In the genomic region with DNA sequence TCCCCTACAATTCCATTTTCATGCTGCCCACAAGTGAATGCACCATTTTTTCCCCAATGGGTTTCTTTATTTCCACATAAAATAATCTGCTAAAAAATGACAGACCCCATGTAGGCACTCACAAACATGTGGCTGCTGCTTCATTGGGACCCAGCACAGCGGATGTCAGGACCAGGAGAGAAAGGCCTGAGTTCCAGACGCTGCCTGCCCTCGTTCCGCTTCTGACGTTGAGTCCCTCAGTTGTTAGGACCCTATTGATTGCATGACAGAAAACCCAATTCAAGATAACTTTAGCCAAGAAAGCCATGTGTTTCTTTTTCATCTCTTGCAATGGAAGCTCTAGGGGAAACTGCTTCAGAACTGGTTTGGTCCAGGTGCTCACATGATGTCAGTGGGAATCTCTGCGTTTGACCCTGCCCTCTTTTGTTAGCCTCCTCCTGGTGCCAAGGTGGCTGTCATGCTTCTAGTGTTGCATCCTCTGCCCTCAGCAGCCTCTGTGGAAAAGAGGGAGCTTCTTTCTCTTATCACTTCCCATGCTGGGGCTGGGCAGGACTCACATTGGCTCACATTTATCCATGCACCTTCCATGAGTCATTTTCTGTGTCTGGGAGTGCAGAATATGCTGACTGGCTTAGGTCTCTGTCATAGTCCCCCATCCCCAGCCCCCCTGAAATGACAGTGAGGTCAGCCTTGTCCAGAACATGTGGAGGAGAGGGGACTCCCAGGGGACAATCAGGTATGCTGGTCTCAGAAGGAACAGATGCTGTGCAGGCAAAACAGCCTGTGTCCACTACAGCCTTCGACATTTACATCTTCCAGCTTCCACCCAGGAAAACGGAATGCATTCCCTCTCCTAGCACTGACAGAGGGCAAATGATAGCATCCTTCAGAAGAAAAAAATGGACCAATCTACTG, we compare ENCODE assay signal across 22 cellular contexts. TPM values are rescaled to one million over a fixed set of nuclear protein-coding genes. Genes with fewer than 3 reads are reported as not detected.
DNase-seq lines count a peak whose midpoint lies in the region; ATAC-seq and TF ChIP-seq lines count a peak whose summit lies in the region.
"Had no signal": no experiment of that assay in that cellular context is flagged by ENCODE, and none has a peak within 500 bp of the region (broad histone marks: within the 10 kb centered on the region; RNA-seq: fewer than 3 reads in every experiment).

No MANE protein-coding gene starts in this region.

- H3K4me1 ChIP-seq in endodermal cell (ENCODE audit: control insufficient read depth, insufficient read depth, low read length): no peaks in the 10 kb centered on the region
- H3K4me1 ChIP-seq in hepatocyte (ENCODE audit: insufficient read depth): peaks cover 9% of the 10 kb centered on the region
- H3K4me1 ChIP-seq in sigmoid colon: no peaks in the 10 kb centered on the region

- ATAC-seq in HG02884 (IDR thresholded peaks at IDR 0.05; ENCODE audit: unreplicated experiment): no peak
- ATAC-seq in stimulated activated naive CD8-positive, alpha-beta T cell treated with anti-CD3 and anti-CD28 coated beads, Interleukin-15, amount 100 ng/mL, for 72 hours: no peak

- H3K4me3 Mint-ChIP-seq in endodermal cell: no peak overlapping the region
- H3K4me3 Mint-ChIP-seq in stimulated activated naive CD8-positive, alpha-beta T cell treated with anti-CD3 and anti-CD28 coated beads, Interleukin-15, amount 100 ng/mL, for 72 hours: no peak overlapping the region
- H3K4me3 Mint-ChIP-seq: CD4-positive, alpha-beta memory T cell had no signal

- peak; percentile 44 for DNase-seq in activated effector memory CD4-positive, alpha-beta T cell treated with anti-CD3 and anti-CD28 coated beads, Interleukin-2, amount 50 U/mL, for 16 hours
- no peak for DNase-seq in activated effector memory CD4-positive, alpha-beta T cell treated with Interleukin-2 at 50 U/mL for 16 hours
- DNase-seq in endodermal cell (peak; percentile 29), hepatocyte (ENCODE audit: low spot score) (no peak), sigmoid colon (peak; percentile 38)
- DNase-seq in stimulated activated naive CD8-positive, alpha-beta T cell treated with anti-CD3 and anti-CD28 coated beads, Interleukin-15, amount 100 ng/mL, for 72 hours: no peak
- no peak for DNase-seq in activated CD4-positive, alpha-beta T cell treated with anti-CD3 and anti-CD28 coated beads, Interleukin-2, amount 50 U/mL, for 4 hours
- DNase-seq: CD4-positive, alpha-beta memory T cell; GOT3; HCEC 1CT; IMR-90; MV-4-11; NCI-H1105 treated with DMSO at 0.1 percent for 48 hours; NCI-H2029 treated with DMSO at 0.1 percent for 48 hours; NCI-H345; NCI-H524; NCI-H774; NK-92 treated with Interleukin-12 subunit alpha and Interleukin-12 subunit beta, amount 100 ng/mL, for 24 hours had no signal

- H3K9ac ChIP-seq in endodermal cell (ENCODE audit: extremely low read depth, low read length, poor library complexity, severe bottlenecking): no peak overlapping the region
- H3K9ac ChIP-seq: BLaER1 treated with 17β-estradiol and CSF1 and Interleukin-3, amounts not matched to agents 10 nM and 100 nM had no signal

- TF ChIP-seq EP300 in sigmoid colon (IDR thresholded peaks at IDR 0.05): no peak

- H3K27ac Mint-ChIP-seq in endodermal cell: no peak overlapping the region
- H3K27ac Mint-ChIP-seq in stimulated activated naive CD8-positive, alpha-beta T cell treated with anti-CD3 and anti-CD28 coated beads, Interleukin-15, amount 100 ng/mL, for 72 hours: no peak overlapping the region
- H3K27ac Mint-ChIP-seq: CD4-positive, alpha-beta memory T cell had no signal

- H3K27me3 ChIP-seq in endodermal cell (ENCODE audit: control insufficient read depth, insufficient read depth, low read length, poor library complexity, severe bottlenecking) (no peaks in the 10 kb centered on the region), hepatocyte (no peaks in the 10 kb centered on the region), sigmoid colon (no peaks in the 10 kb centered on the region)
- H3K27me3 ChIP-seq: BLaER1 treated with 17β-estradiol and CSF1 and Interleukin-3, amounts not matched to agents 10 nM and 100 nM had no signal

- no peak for TF ChIP-seq CTCF in endodermal cell (conservative IDR thresholded peaks at IDR 0.05)
- TF ChIP-seq CTCF in hepatocyte (IDR thresholded peaks at IDR 0.05; ENCODE audit: poor library complexity): no peak
- TF ChIP-seq CTCF in sigmoid colon (IDR thresholded peaks at IDR 0.05): no peak

- H3K4me1 Mint-ChIP-seq in endodermal cell: no peaks in the 10 kb centered on the region
- no peaks in the 10 kb centered on the region for H3K4me1 Mint-ChIP-seq in stimulated activated naive CD8-positive, alpha-beta T cell treated with anti-CD3 and anti-CD28 coated beads, Interleukin-15, amount 100 ng/mL, for 72 hours

- H3K9me3 ChIP-seq in endodermal cell (ENCODE audit: control insufficient read depth, low read length): no peaks in the 10 kb centered on the region
- no peaks in the 10 kb centered on the region for H3K9me3 ChIP-seq in hepatocyte (ENCODE audit: low read depth)
- no peaks in the 10 kb centered on the region for H3K9me3 ChIP-seq in sigmoid colon
- H3K9me3 ChIP-seq: BLaER1 treated with 17β-estradiol and CSF1 and Interleukin-3, amounts not matched to agents 10 nM and 100 nM had no signal

- no peak overlapping the region for H3K4me2 ChIP-seq in hepatocyte

- H4K20me1 ChIP-seq in hepatocyte (ENCODE audit: insufficient read depth, poor library complexity, severe bottlenecking): no peaks in the 10 kb centered on the region
- H4K20me1 ChIP-seq: BLaER1 treated with 17β-estradiol and CSF1 and Interleukin-3, amounts not matched to agents 10 nM and 100 nM had no signal

- H3K36me3 ChIP-seq in endodermal cell (ENCODE audit: control insufficient read depth, insufficient read depth, low read length) (no peaks in the 10 kb centered on the region), hepatocyte (replicated peaks; ENCODE audit: insufficient read depth, low read depth) (no peaks in the 10 kb centered on the region), sigmoid colon (peaks cover 0 to 7% (median 0%) of the 10 kb centered on the region in 4 donors)
- H3K36me3 ChIP-seq: BLaER1 treated with 17β-estradiol and CSF1 and Interleukin-3, amounts not matched to agents 10 nM and 100 nM had no signal

- H3K27ac ChIP-seq in endodermal cell (ENCODE audit: low read depth, low read length) (no peak overlapping the region), hepatocyte (peak overlapping the region; percentile 65), sigmoid colon (no peak overlapping the region)
- H3K27ac ChIP-seq: 22Rv1; BLaER1 treated with 17β-estradiol and CSF1 and Interleukin-3, amounts not matched to agents 10 nM and 100 nM; RWPE1 had no signal

- intact Hi-C loops in sigmoid colon (cut with DNase I): no loop called here

- no peaks in the 10 kb centered on the region for H3K36me3 Mint-ChIP-seq in endodermal cell (ENCODE audit: low read depth)
- H3K36me3 Mint-ChIP-seq: CD4-positive, alpha-beta memory T cell had no signal

- no peaks in the 10 kb centered on the region for H3K9me2 ChIP-seq in hepatocyte (replicated peaks; ENCODE audit: insufficient read depth)

- no peaks in the 10 kb centered on the region for H3K9me3 Mint-ChIP-seq in endodermal cell
- H3K9me3 Mint-ChIP-seq in stimulated activated naive CD8-positive, alpha-beta T cell treated with anti-CD3 and anti-CD28 coated beads, Interleukin-15, amount 100 ng/mL, for 72 hours: no peaks in the 10 kb centered on the region

- peaks cover 1% of the 10 kb centered on the region for H3K27me3 Mint-ChIP-seq in endodermal cell (ENCODE audit: insufficient read depth)
- H3K27me3 Mint-ChIP-seq in stimulated activated naive CD8-positive, alpha-beta T cell treated with anti-CD3 and anti-CD28 coated beads, Interleukin-15, amount 100 ng/mL, for 72 hours: peaks cover 74% of the 10 kb centered on the region

- WGBS in endodermal cell (ENCODE audit: insufficient coverage in 1 of 2, insufficient read length in 1 of 2), 2 experiments: 80 to 84% methylated on average over 8 of the region's 8 CpGs
- WGBS in hepatocyte (ENCODE audit: low lambda C conversion rate, missing lambda C conversion rate): 68% methylated on average over 8 of the region's 8 CpGs
- WGBS in sigmoid colon, 2 donors: 84 to 89% methylated on average over 8 of the region's 8 CpGs

- no peak overlapping the region for H2AFZ ChIP-seq in hepatocyte

- H3K4me3 ChIP-seq in endodermal cell (ENCODE audit: low read length) (no peak overlapping the region), hepatocyte (no peak overlapping the region), sigmoid colon (no peak overlapping the region)
- H3K4me3 ChIP-seq: BLaER1 treated with 17β-estradiol and CSF1 and Interleukin-3, amounts not matched to agents 10 nM and 100 nM had no signal

- TF ChIP-seq POLR2A in sigmoid colon (IDR thresholded peaks at IDR 0.05): no peak

- no peaks in the 10 kb centered on the region for H3K79me2 ChIP-seq in hepatocyte

RNA-seq across cellular contexts. Expression of gene ADGRD1, which starts 34.8 kb away (rescaled TPM):
- total RNA-seq in endodermal cell: 1 to 10 TPM; 1.3 to 2.9 TPM
- polyA plus RNA-seq in endodermal cell (2013, experiment 1 of 2): 2.3 TPM
- polyA plus RNA-seq in endodermal cell (2013, experiment 2 of 2): 1.7 TPM
- total RNA-seq in hepatocyte: 14.2 and 18.5 TPM in 2 replicates
- polyA plus RNA-seq in hepatocyte: 12.7 and 18.1 TPM in 2 replicates
- 10 to 100 TPM in 3 of 4 donors, 1 to 10 TPM in 1; 7.2 to 22.5 (median 14.2) TPM for total RNA-seq in sigmoid colon
- 1 to 10 TPM in 2 of 3 donors, under 1 TPM in 1; 0.46 to 3.8 (median 3.0) TPM for polyA plus RNA-seq in sigmoid colon
- total RNA-seq: CD4-positive, alpha-beta memory T cell; IMR-90 had no signal
- polyA plus RNA-seq: CD4-positive, alpha-beta memory T cell; IMR-90 had no signal

Comparison
In these comparisons a context has a peak if more than half of its experiments do, and no peak if none do; other contexts are left out.
1. DNase-seq: peak in activated effector memory CD4-positive, alpha-beta T cell treated with anti-CD3 and anti-CD28 coated beads, Interleukin-2, amount 50 U/mL, for 16 hours (single experiment), endodermal cell (single experiment) and sigmoid colon (single experiment); none in activated effector memory CD4-positive, alpha-beta T cell treated with Interleukin-2 at 50 U/mL for 16 hours (single experiment), hepatocyte (single experiment), stimulated activated naive CD8-positive, alpha-beta T cell treated with anti-CD3 and anti-CD28 coated beads, Interleukin-15, amount 100 ng/mL, for 72 hours (0 of 2) and activated CD4-positive, alpha-beta T cell treated with anti-CD3 and anti-CD28 coated beads, Interleukin-2, amount 50 U/mL, for 4 hours (0 of 2).